In genomic region chr4:4386296-4386735, GRCh38 we compare ENCODE assay signal across 8 cellular contexts. TPM values are rescaled to one million over a fixed set of nuclear protein-coding genes. Genes with fewer than 3 reads are reported as not detected.
DNase-seq lines count a peak whose midpoint lies in the region; ATAC-seq and TF ChIP-seq lines count a peak whose summit lies in the region.
"Had no signal": no experiment of that assay in that cellular context is flagged by ENCODE, and none has a peak within 500 bp of the region (broad histone marks: within the 10 kb centered on the region; RNA-seq: fewer than 3 reads in every experiment).

No MANE protein-coding gene starts in this region.

- peaks cover 1% of the 10 kb centered on the region; the same call in 1 of the 2 replicates for H3K36me3 ChIP-seq in HUES6 (ENCODE audit: control insufficient read depth, insufficient read depth, low read length)
- H3K36me3 ChIP-seq in endodermal cell (ENCODE audit: control insufficient read depth, insufficient read depth, low read length): no peaks in the 10 kb centered on the region

- H3K9me3 ChIP-seq in HUES6 (ENCODE audit: control insufficient read depth, insufficient read depth, low read depth, low read length) (no peaks in the 10 kb centered on the region), endodermal cell (ENCODE audit: control insufficient read depth, low read length) (no peaks in the 10 kb centered on the region)

- ATAC-seq in T-cell (replicated peaks in 1 of 4): peak; percentile 52 to 70 (median 59)

- H3K9ac ChIP-seq in HUES6 (ENCODE audit: low read length) (no peak overlapping the region), endodermal cell (ENCODE audit: extremely low read depth, low read length, poor library complexity, severe bottlenecking) (no peak overlapping the region)

- peaks cover 84% of the 10 kb centered on the region for H3K27me3 ChIP-seq in HUES6 (ENCODE audit: control insufficient read depth, insufficient read depth, low read length)
- peaks cover 100% of the 10 kb centered on the region for H3K27me3 ChIP-seq in endodermal cell (ENCODE audit: control insufficient read depth, insufficient read depth, low read length, poor library complexity, severe bottlenecking)

- POLR2A ChIA-PET in T-cell (lab: Charles Lee): no interaction called here

- H3K4me3 ChIP-seq in HUES6 (ENCODE audit: low read depth, low read length): peak overlapping the region; percentile 73
- H3K4me3 ChIP-seq in endodermal cell (ENCODE audit: low read length): peak overlapping the region; percentile 73

- TF ChIP-seq CTCF in endodermal cell (conservative IDR thresholded peaks at IDR 0.05) (no peak), osteocyte (IDR thresholded peaks at IDR 0.05) (no peak)

- H3K4me1 ChIP-seq in HUES6 (ENCODE audit: control insufficient read depth, insufficient read depth, low read length) (peaks cover 18% of the 10 kb centered on the region), endodermal cell (ENCODE audit: control insufficient read depth, insufficient read depth, low read length) (peaks cover 5% of the 10 kb centered on the region)

- no peaks in the 10 kb centered on the region for H3K9me3 Mint-ChIP-seq in T-cell
- H3K9me3 Mint-ChIP-seq in endodermal cell: no peaks in the 10 kb centered on the region
- no peaks in the 10 kb centered on the region for H3K9me3 Mint-ChIP-seq in osteocyte (ENCODE audit: unreplicated experiment)
- H3K9me3 Mint-ChIP-seq: natural killer cell treated with Interleukin-12 subunit alpha and Interleukin-12 subunit beta and Interleukin-15 and Interleukin-18, amount 100 ng/mL, for 72 hours had no signal

- CTCF ChIA-PET in T-cell (lab: Charles Lee): no interaction called here

- H3K4me3 Mint-ChIP-seq in T-cell (peak overlapping the region; percentile 77 to 88 (median 86)), endodermal cell (peak overlapping the region; percentile 63), osteocyte (ENCODE audit: unreplicated experiment) (peak overlapping the region; percentile 68)
- H3K4me3 Mint-ChIP-seq: natural killer cell treated with Interleukin-12 subunit alpha and Interleukin-12 subunit beta and Interleukin-15 and Interleukin-18, amount 100 ng/mL, for 72 hours had no signal

- H3K27ac Mint-ChIP-seq in T-cell (peak overlapping the region in 1 of 2 donors; percentile 61), endodermal cell (no peak overlapping the region), osteocyte (ENCODE audit: unreplicated experiment) (no peak overlapping the region)
- H3K27ac Mint-ChIP-seq: natural killer cell treated with Interleukin-12 subunit alpha and Interleukin-12 subunit beta and Interleukin-15 and Interleukin-18, amount 100 ng/mL, for 72 hours had no signal

- H3K4me1 Mint-ChIP-seq in T-cell (peaks cover 11 to 21% (median 20%) of the 10 kb centered on the region in 3 donors), endodermal cell (peaks cover 7% of the 10 kb centered on the region), osteocyte (ENCODE audit: unreplicated experiment) (peaks cover 10% of the 10 kb centered on the region)

- H3K36me3 Mint-ChIP-seq in T-cell: no peaks in the 10 kb centered on the region
- no peaks in the 10 kb centered on the region for H3K36me3 Mint-ChIP-seq in endodermal cell (ENCODE audit: low read depth)
- H3K36me3 Mint-ChIP-seq in osteocyte (ENCODE audit: unreplicated experiment): no peaks in the 10 kb centered on the region
- H3K36me3 Mint-ChIP-seq: natural killer cell treated with Interleukin-12 subunit alpha and Interleukin-12 subunit beta and Interleukin-15 and Interleukin-18, amount 100 ng/mL, for 72 hours had no signal

- H3K27me3 Mint-ChIP-seq in T-cell (peaks cover 18 to 26% of the 10 kb centered on the region in 2 donors), endodermal cell (ENCODE audit: insufficient read depth) (peaks cover 72% of the 10 kb centered on the region), osteocyte (ENCODE audit: unreplicated experiment) (peaks cover 68% of the 10 kb centered on the region)

- 0 to 1% methylated on average over 13 to 36 of the region's 36 CpGs for WGBS in endodermal cell (ENCODE audit: insufficient coverage in 1 of 2, insufficient read length in 1 of 2), 2 experiments

- no peak overlapping the region for H3K27ac ChIP-seq in HUES6 (ENCODE audit: low read depth, low read length)
- H3K27ac ChIP-seq in endodermal cell (ENCODE audit: low read depth, low read length): no peak overlapping the region

- DNase-seq in T-cell (peak in 20 of 34 experiments; percentile 6 to 47 (median 22)), endodermal cell (peak; percentile 76), osteocyte (ENCODE audit: extremely low spot score, unreplicated experiment) (no peak), EL (no peak), CD1c-positive myeloid dendritic cell (ENCODE audit: extremely low spot score) (no peak), GOT3 (lab: John Stamatoyannopoulos, UW) (no peak)

RNA-seq across cellular contexts. Expression of gene NSG1, which starts 0.6 kb away (rescaled TPM):
- total RNA-seq in T-cell (10 to 100 TPM; 14.2 to 42.8 (median 19.2) TPM), endodermal cell (1 to 10 TPM; 1.8 to 6.0 TPM), osteocyte (not detected in 2 replicates)
- polyA plus RNA-seq in endodermal cell (2013, experiment 1 of 2): 18.1 TPM
- polyA plus RNA-seq in endodermal cell (2013, experiment 2 of 2): 14.0 TPM

Comparison
In these comparisons a context has a peak if more than half of its experiments do, and no peak if none do; other contexts are left out.
1. DNase-seq: peak in T-cell (20 of 34) and endodermal cell (single experiment); none in osteocyte (single experiment), EL (single experiment), CD1c-positive myeloid dendritic cell (single experiment) and GOT3 (single experiment).
2. Peak in every context shown above with its lines, with median percentiles within 50 percentile points of each other: H3K4me3 Mint-ChIP-seq.